In the genomic region with DNA sequence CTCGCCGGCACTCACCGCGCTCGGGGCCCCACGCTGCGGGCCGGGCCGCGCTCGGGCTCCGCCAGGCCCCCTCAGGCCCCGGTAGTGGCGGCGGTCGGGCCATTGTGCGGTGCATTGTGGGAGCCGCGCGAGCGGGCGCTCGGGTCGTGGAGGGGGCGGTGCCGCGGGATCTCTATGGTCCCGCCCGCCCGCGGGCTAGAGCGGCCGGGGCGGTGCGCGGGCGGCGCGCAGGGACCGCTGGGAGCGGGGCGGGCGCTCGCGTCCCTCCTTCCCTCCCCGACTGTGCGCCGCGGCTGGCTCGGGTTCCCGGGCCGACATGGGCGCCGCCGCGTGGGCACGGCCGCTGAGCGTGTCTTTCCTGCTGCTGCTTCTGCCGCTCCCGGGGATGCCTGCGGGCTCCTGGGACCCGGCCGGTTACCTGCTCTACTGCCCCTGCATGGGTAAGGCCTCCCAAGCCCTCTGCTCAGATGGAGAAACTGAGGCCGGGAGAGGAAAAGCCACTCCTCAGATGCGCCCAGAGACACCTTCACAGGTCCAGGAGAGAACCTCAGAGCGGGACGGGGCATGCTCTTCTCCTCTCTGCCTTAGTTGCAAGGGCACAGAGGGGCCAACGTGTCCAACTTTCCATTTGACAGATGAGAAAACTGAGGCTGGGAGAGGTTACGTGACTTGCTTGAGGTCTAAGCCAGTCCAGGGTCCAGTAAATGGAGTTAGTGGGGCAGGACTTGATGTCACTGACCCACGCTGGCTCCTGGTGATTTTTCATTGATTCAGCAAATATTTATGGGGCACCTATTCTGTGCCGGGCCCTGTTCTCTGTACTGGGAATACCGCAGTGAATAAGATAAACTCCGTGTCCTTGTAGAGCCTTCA, we compare ENCODE assay signal across 1 cellular context.
A peak's percentile ranks its signal among the peaks of the same experiment; 100 is the strongest.
TF ChIP-seq lines count a peak whose summit lies in the region.

A gene with protein sequence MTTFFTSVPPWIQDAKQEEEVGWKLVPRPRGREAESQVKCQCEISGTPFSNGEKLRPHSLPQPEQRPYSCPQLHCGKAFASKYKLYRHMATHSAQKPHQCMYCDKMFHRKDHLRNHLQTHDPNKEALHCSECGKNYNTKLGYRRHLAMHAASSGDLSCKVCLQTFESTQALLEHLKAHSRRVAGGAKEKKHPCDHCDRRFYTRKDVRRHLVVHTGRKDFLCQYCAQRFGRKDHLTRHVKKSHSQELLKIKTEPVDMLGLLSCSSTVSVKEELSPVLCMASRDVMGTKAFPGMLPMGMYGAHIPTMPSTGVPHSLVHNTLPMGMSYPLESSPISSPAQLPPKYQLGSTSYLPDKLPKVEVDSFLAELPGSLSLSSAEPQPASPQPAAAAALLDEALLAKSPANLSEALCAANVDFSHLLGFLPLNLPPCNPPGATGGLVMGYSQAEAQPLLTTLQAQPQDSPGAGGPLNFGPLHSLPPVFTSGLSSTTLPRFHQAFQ (minus strand): TSS at position 118 of the 873 bp plus-strand sequence. CDS start 5,565 bp downstream, outside the sequence.
TSS of gene POFUT1 (plus strand) at position 255 of the 873 bp plus-strand sequence. CDS start at position 317, 62 bp downstream.

TF ChIP-seq in WTC11, 78 proteins besides CTCF, POLR2A, EP300 and RAD21 (continued from another document):
- TF ChIP-seq SP1 (CRISPR knock-in tag; conservative IDR thresholded peaks at IDR 0.05) (peak; percentile 95), FOXK1 (CRISPR knock-in tag; IDR thresholded peaks at IDR 0.05) (peak; percentile 76), ZSCAN18 (CRISPR knock-in tag; IDR thresholded peaks at IDR 0.05) (no peak), PRDM15 (CRISPR knock-in tag; IDR thresholded peaks at IDR 0.05) (no peak), ETV6 (CRISPR knock-in tag; IDR thresholded peaks at IDR 0.05) (peak; percentile 62; the same call in 1 of the 2 replicates), GRHL2 (CRISPR knock-in tag; IDR thresholded peaks at IDR 0.05; ENCODE audit: insufficient replicate concordance, severe bottlenecking) (no peak), GABPB1 (CRISPR knock-in tag; IDR thresholded peaks at IDR 0.05) (peak; percentile 55), SMAD3 (CRISPR knock-in tag; IDR thresholded peaks at IDR 0.05; ENCODE audit: borderline replicate concordance) (no peak), TEAD1 (CRISPR knock-in tag; IDR thresholded peaks at IDR 0.05) (peak; percentile 63; the same call in 1 of the 2 replicates)
